11 cellular contexts compared by ENCODE assay signal in the genomic region with DNA sequence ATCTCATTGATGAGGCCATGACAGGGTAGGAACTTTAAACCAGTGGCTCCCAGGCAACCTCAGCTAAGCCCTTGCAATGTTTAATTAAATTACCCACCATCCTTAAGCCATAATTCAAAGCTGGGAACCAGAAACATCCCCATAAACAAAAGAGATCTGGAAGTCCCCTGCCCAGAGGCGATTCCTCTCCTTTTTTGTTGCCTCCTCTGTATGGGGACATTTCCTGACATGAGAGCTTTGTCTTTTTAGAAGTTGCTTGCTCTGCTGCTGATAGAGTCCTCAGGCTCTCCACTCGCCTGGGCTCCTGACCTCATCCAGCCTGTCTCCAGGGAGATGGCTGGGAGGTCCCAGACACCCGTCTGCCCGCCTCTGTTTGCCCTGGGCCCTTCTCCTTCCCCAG. TPM values are rescaled to one million over a fixed set of nuclear protein-coding genes. Genes with fewer than 3 reads are reported as not detected.
A peak's percentile ranks its signal among the peaks of the same experiment; 100 is the strongest.
DNase-seq lines count a peak whose midpoint lies in the region; ATAC-seq, FAIRE-seq and TF ChIP-seq lines count a peak whose summit lies in the region.
"Had no signal": no experiment of that assay in that cellular context is flagged by ENCODE, and none has a peak within 500 bp of the region (broad histone marks: within the 10 kb centered on the region; RNA-seq: fewer than 3 reads in every experiment).

No MANE protein-coding gene starts in this region.

- ATAC-seq in WTC11 = no peak
- no peak for ATAC-seq in HG02852 (IDR thresholded peaks at IDR 0.05; ENCODE audit: unreplicated experiment)
- ATAC-seq in effector memory CD8-positive, alpha-beta T cell (replicated peaks) = no peak

- H3K4me3 Mint-ChIP-seq in Caco-2 (ENCODE audit: unreplicated experiment) = peak overlapping the region; percentile 74
- H3K4me3 Mint-ChIP-seq in WTC11 = peak overlapping the region; percentile 30
- H3K4me3 Mint-ChIP-seq in effector memory CD8-positive, alpha-beta T cell = no peak overlapping the region

- H3K9me3 Mint-ChIP-seq in Caco-2 (ENCODE audit: unreplicated experiment) (peaks cover 25% of the 10 kb centered on the region), WTC11 (peaks cover 15% of the 10 kb centered on the region)
- no peaks in the 10 kb centered on the region for H3K9me3 Mint-ChIP-seq in effector memory CD8-positive, alpha-beta T cell

- POLR2A ChIA-PET in Caco-2 (lab: Charles Lee) (interaction anchor here (0.8 to 3.7 kb wide), 7 partner anchors 7 to 69 kb away, joined by 3 to 69 read pairs (median 4); partner anchors contain the start of gene FAM111B), WTC11 (lab: Charles Lee) (no interaction called here)

- H3K4me1 ChIP-seq in Caco-2 (peaks cover 21% of the 10 kb centered on the region), keratinocyte (ENCODE audit: control insufficient read depth, extremely low read depth, insufficient read depth, low read length) (peaks cover 30% of the 10 kb centered on the region), osteoblast (ENCODE audit: insufficient read depth, low read length) (peaks cover 14% of the 10 kb centered on the region)

- H3K27me3 Mint-ChIP-seq in Caco-2 (ENCODE audit: insufficient read depth, unreplicated experiment) (no peaks in the 10 kb centered on the region), WTC11 (ENCODE audit: low read depth) (peaks cover 4% of the 10 kb centered on the region; the same call in 1 of the 2 replicates)
- peaks cover 6 to 7% of the 10 kb centered on the region in 2 donors for H3K27me3 Mint-ChIP-seq in effector memory CD8-positive, alpha-beta T cell

- H3K27ac Mint-ChIP-seq in Caco-2 (ENCODE audit: unreplicated experiment) (peak overlapping the region; percentile 65), WTC11 (no peak overlapping the region)
- no peak overlapping the region for H3K27ac Mint-ChIP-seq in effector memory CD8-positive, alpha-beta T cell

- H3K4me3 ChIP-seq in Caco-2 (ENCODE audit: low read depth, low read length) = peak overlapping the region; percentile 4; the same call in 1 of the 2 replicates
- peak overlapping the region in 1 of 3 experiments; percentile 27 for H3K4me3 ChIP-seq in keratinocyte (ENCODE audit: control insufficient read depth in 2 of 3, extremely low read depth in 1 of 3, insufficient read depth in 2 of 3, low read depth in 1 of 3, low read length in 3 of 3)
- H3K4me3 ChIP-seq in osteoblast (ENCODE audit: insufficient read depth, low read length) = no peak overlapping the region
- H3K4me3 ChIP-seq: testis had no signal

- H3K36me3 ChIP-seq in Caco-2 (ENCODE audit: control insufficient read depth, insufficient read depth, low read length) = peaks cover 11% of the 10 kb centered on the region; the same call in 1 of the 2 replicates
- H3K36me3 ChIP-seq in keratinocyte (ENCODE audit: control insufficient read depth in 2 of 2, extremely low read depth in 1 of 2, insufficient read depth in 2 of 2, low read length in 2 of 2) = peaks cover 0 to 2% of the 10 kb centered on the region in 2 experiments
- no peaks in the 10 kb centered on the region for H3K36me3 ChIP-seq in osteoblast (ENCODE audit: insufficient read depth, low read length)

- TF ChIP-seq CTCF in Caco-2 (IDR thresholded peaks at IDR 0.05; ENCODE audit: insufficient read depth in 1 of 2, low read depth in 1 of 2, low read length in 1 of 2, severe bottlenecking in 1 of 2, unreplicated experiment in 1 of 2) (no peak), WTC11 (IDR thresholded peaks at IDR 0.05) (no peak), keratinocyte (optimal IDR thresholded peaks at IDR 0.05 in 1 of 3, IDR thresholded peaks at IDR 0.05 in 1 of 3, conservative IDR thresholded peaks at IDR 0.05 in 1 of 3; ENCODE audit: extremely low read depth in 1 of 3, insufficient read depth in 2 of 3, low read length in 3 of 3) (no peak), osteoblast (IDR thresholded peaks at IDR 0.05; ENCODE audit: extremely low read depth, low read depth, low read length) (no peak)

- DNase-seq in Caco-2 (no peak), WTC11 (ENCODE audit: low spot score) (no peak), keratinocyte (ENCODE audit: low read depth, low spot score) (no peak), osteoblast (ENCODE audit: insufficient read length, low spot score, missing footprints) (peak; percentile 65), NCI-H2227 treated with DMSO at 0.1 percent for 48 hours (lab: John Stamatoyannopoulos, UW) (no peak)
- no peak for DNase-seq in effector CD4-positive, alpha-beta T cell
- DNase-seq in effector memory CD8-positive, alpha-beta T cell = no peak
- DNase-seq: erythroblast had no signal

- no peaks in the 10 kb centered on the region for H3K9me1 ChIP-seq in keratinocyte (ENCODE audit: control insufficient read depth, extremely low read depth, insufficient read depth, low read length)

- peaks cover 10% of the 10 kb centered on the region; the same call in 1 of the 2 replicates for H3K9me3 ChIP-seq in Caco-2
- H3K9me3 ChIP-seq in keratinocyte (ENCODE audit: control insufficient read depth, low read depth, low read length) = peaks cover 2% of the 10 kb centered on the region
- no peaks in the 10 kb centered on the region for H3K9me3 ChIP-seq in osteoblast (ENCODE audit: low read depth, low read length)
- H3K9me3 ChIP-seq: testis had no signal

- intact Hi-C loops in Caco-2 (cut with micrococcal nuclease; ENCODE audit: unreplicated experiment) = loop anchor here (10.0 kb wide), 2 partner anchors 380 to 580 kb away; partner anchors contain the start of gene STX3

- dilution Hi-C loops in keratinocyte (cut with MboI; ENCODE audit: extremely low pct_ligation_motif_present, low sequenced_read_pairs) = no loop called here

- H3K9ac ChIP-seq in keratinocyte (ENCODE audit: control insufficient read depth, extremely low read depth, insufficient read depth, low read length) = peak overlapping the region; percentile 72

- H3K4me1 Mint-ChIP-seq in Caco-2 (ENCODE audit: low read depth, unreplicated experiment) = peaks cover 28% of the 10 kb centered on the region
- peaks cover 42% of the 10 kb centered on the region for H3K4me1 Mint-ChIP-seq in WTC11
- peaks cover 8 to 11% of the 10 kb centered on the region in 2 donors for H3K4me1 Mint-ChIP-seq in effector memory CD8-positive, alpha-beta T cell (ENCODE audit: low read depth in 2 of 2)

- FAIRE-seq in keratinocyte (lab: Jason Lieb, UNC) = no peak

- H3K36me3 Mint-ChIP-seq in Caco-2 (ENCODE audit: insufficient read depth, unreplicated experiment) = peaks cover 61% of the 10 kb centered on the region
- peaks cover 29% of the 10 kb centered on the region for H3K36me3 Mint-ChIP-seq in WTC11
- peaks cover 4% of the 10 kb centered on the region for H3K36me3 Mint-ChIP-seq in effector memory CD8-positive, alpha-beta T cell (ENCODE audit: insufficient read depth)

- H3K79me2 ChIP-seq in keratinocyte (ENCODE audit: control insufficient read depth, insufficient read depth, low read length) (no peaks in the 10 kb centered on the region), osteoblast (ENCODE audit: insufficient read depth, low read length) (no peaks in the 10 kb centered on the region)

- peak overlapping the region; percentile 94 for H3K27ac ChIP-seq in keratinocyte (ENCODE audit: control insufficient read depth, insufficient read depth, low read length)
- no peak overlapping the region for H3K27ac ChIP-seq in osteoblast (ENCODE audit: low read depth, low read length)
- H3K27ac ChIP-seq: testis had no signal

- CTCF ChIA-PET in Caco-2 (lab: Charles Lee) (interaction anchor here (1.5 to 6.1 kb wide), 4 partner anchors 7 to 68 kb away, joined by 10 to 304 read pairs (median 34); partner anchors contain the start of gene FAM111B), WTC11 (lab: Charles Lee) (interaction anchor here (1.1 to 14.2 kb wide), 7 partner anchors 9 to 117 kb away, joined by 3 to 382 read pairs (median 8); no protein-coding TSS in a partner anchor)

- H3K4me2 ChIP-seq in keratinocyte (ENCODE audit: control insufficient read depth, extremely low read depth, insufficient read depth, low read depth, low read length) = peak overlapping the region; percentile 52
- H3K4me2 ChIP-seq in osteoblast (ENCODE audit: insufficient read depth, low read length) = no peak overlapping the region

- BruUV-seq in Caco-2 (replicated peaks; lab: Mats Ljungman, UMichigan) = no TSS peak

- H3K27me3 ChIP-seq in Caco-2 (replicated peaks; ENCODE audit: control insufficient read depth, insufficient read depth, low read length) (no peaks in the 10 kb centered on the region), keratinocyte (ENCODE audit: control insufficient read depth, extremely low read depth, insufficient read depth, low read length) (no peaks in the 10 kb centered on the region), osteoblast (ENCODE audit: insufficient read depth, low read length) (peaks cover 32% of the 10 kb centered on the region)
- H3K27me3 ChIP-seq: testis had no signal

- H2AFZ ChIP-seq in keratinocyte (ENCODE audit: control insufficient read depth, low read length) (no peak overlapping the region), osteoblast (ENCODE audit: low read length) (no peak overlapping the region)

- H4K20me1 ChIP-seq in keratinocyte (ENCODE audit: control insufficient read depth, extremely low read depth, insufficient read depth, low read length) = no peaks in the 10 kb centered on the region
- no peaks in the 10 kb centered on the region for H4K20me1 ChIP-seq in osteoblast (ENCODE audit: insufficient read depth, low read length)

RNA-seq across cellular contexts. Expression of gene DTX4, which starts 3.2 kb away (rescaled TPM):
- total RNA-seq in Caco-2 (2022) = 85.6 and 96.7 TPM in 2 replicates
- total RNA-seq in WTC11 (2021) = 12.3 to 15.5 TPM (median 12.8 TPM) in 3 replicates
- 1.6 to 2.0 TPM (median 1.9 TPM) in 3 replicates for polyA plus RNA-seq in keratinocyte
- polyA plus RNA-seq in keratinocyte (2011; ENCODE audit: low read depth) = 1.6 TPM
- polyA plus RNA-seq in keratinocyte (2011; cell fraction: cytosol; rRNA removed) = 2.4 and 3.2 TPM in 2 replicates
- 9.2 and 9.8 TPM in 2 replicates for polyA plus RNA-seq in keratinocyte (2011; cell fraction: nucleus; rRNA removed)
- 3.6 and 6.0 TPM in 2 replicates for polyA plus RNA-seq in keratinocyte (2012; ENCODE audit: low replicate concordance)
- 4.8 to 16.2 TPM (median 5.3 TPM) in 3 replicates for polyA minus RNA-seq in keratinocyte
- polyA minus RNA-seq in keratinocyte (2011; cell fraction: cytosol; rRNA and poly(A)+ RNA removed) = 6.1 TPM
- polyA minus RNA-seq in keratinocyte (2011; cell fraction: nucleus; rRNA and poly(A)+ RNA removed) = 4.6 and 6.5 TPM in 2 replicates
- total RNA-seq in osteoblast = under 0.01 and 0.29 TPM in 2 replicates

RNA-seq across cellular contexts. Expression of gene FAM111A, which starts 32.4 kb away (rescaled TPM):
- 76.1 and 78.8 TPM in 2 replicates for total RNA-seq in Caco-2 (2022)
- total RNA-seq in WTC11 (2021) = 18.8 to 24.4 TPM (median 22.0 TPM) in 3 replicates
- polyA plus RNA-seq in keratinocyte = 15.9 to 21.0 TPM (median 18.1 TPM) in 3 replicates
- 8.7 TPM for polyA plus RNA-seq in keratinocyte (2011; ENCODE audit: low read depth)
- polyA plus RNA-seq in keratinocyte (2011; cell fraction: cytosol; rRNA removed) = 6.4 and 17.5 TPM in 2 replicates
- 29.7 and 35.6 TPM in 2 replicates for polyA plus RNA-seq in keratinocyte (2011; cell fraction: nucleus; rRNA removed)
- polyA plus RNA-seq in keratinocyte (2012; ENCODE audit: low replicate concordance) = 10.5 and 13.5 TPM in 2 replicates
- polyA minus RNA-seq in keratinocyte = 6.6 to 20.5 TPM (median 9.4 TPM) in 3 replicates
- 8.4 TPM for polyA minus RNA-seq in keratinocyte (2011; cell fraction: cytosol; rRNA and poly(A)+ RNA removed)
- 10.1 and 17.4 TPM in 2 replicates for polyA minus RNA-seq in keratinocyte (2011; cell fraction: nucleus; rRNA and poly(A)+ RNA removed)
- total RNA-seq in osteoblast = 40.5 and 48.6 TPM in 2 replicates

RNA-seq across cellular contexts. Expression of gene MPEG1, which starts 37.6 kb away (rescaled TPM):
- total RNA-seq in Caco-2 (2022) (not detected in 2 replicates), WTC11 (2021) (0.05 to 0.09 TPM in 2 of 3 replicates, not detected in the other), osteoblast (under 0.01 and 0.36 TPM in 2 replicates)
- not detected in 3 replicates for polyA plus RNA-seq in keratinocyte
- polyA plus RNA-seq in keratinocyte (2011; ENCODE audit: low read depth) = not detected
- polyA plus RNA-seq in keratinocyte (2011; cell fraction: cytosol; rRNA removed) = not detected in 2 replicates
- polyA plus RNA-seq in keratinocyte (2011; cell fraction: nucleus; rRNA removed) = not detected in 2 replicates
- polyA plus RNA-seq in keratinocyte (2012; ENCODE audit: low replicate concordance) = not detected in 2 replicates
- polyA minus RNA-seq in keratinocyte = not detected in 3 replicates
- not detected for polyA minus RNA-seq in keratinocyte (2011; cell fraction: cytosol; rRNA and poly(A)+ RNA removed)
- polyA minus RNA-seq in keratinocyte (2011; cell fraction: nucleus; rRNA and poly(A)+ RNA removed) = not detected in 2 replicates
- total RNA-seq: pulmonary artery endothelial cell had no signal

Comparison
In these comparisons a context has a peak if more than half of its experiments do, and no peak if none do; other contexts are left out.
1. H3K4me3 Mint-ChIP-seq: peak in Caco-2 (single experiment) and WTC11 (single experiment); none in effector memory CD8-positive, alpha-beta T cell (0 of 2).
2. RNA of gene DTX4, which starts 3.2 kb away (total RNA-seq): 85.6 to 96.7 TPM in Caco-2 and 12.3 to 15.5 TPM in WTC11; under 0.01 to 0.29 TPM in osteoblast; every median in the first group is over 10 times any median in the second.